ENCODE assay signal across 12 cellular contexts in genomic region chr1:6861075-6861724, GRCh38.
DNase-seq lines count a peak whose midpoint lies in the region; ATAC-seq, FAIRE-seq and TF ChIP-seq lines count a peak whose summit lies in the region.
"Had no signal": no experiment of that assay in that cellular context is flagged by ENCODE, and none has a peak within 500 bp of the region (broad histone marks: within the 10 kb centered on the region; RNA-seq: fewer than 3 reads in every experiment).

No MANE protein-coding gene starts in this region.

- no peak overlapping the region for H3K4me3 Mint-ChIP-seq in nephron progenitor cell

- DNase-seq in GM12891 (ENCODE audit: insufficient read length, low spot score): no peak
- no peak for DNase-seq in coronary artery (ENCODE audit: low spot score)
- no peak for DNase-seq in erythroblast (lab: John Stamatoyannopoulos, UW)
- no peak for DNase-seq in nephron progenitor cell
- no peak for DNase-seq in inferior parietal cortex (ENCODE audit: extremely low spot score)
- DNase-seq: activated CD4-positive, CD25-positive, alpha-beta regulatory T cell treated with anti-CD3 and anti-CD28 coated beads, Interleukin-2, amount 50 U/mL, for 72 hours; islet precursor cell; NCI-H1092 treated with DMSO at 0.1 percent for 48 hours; PC-3 had no signal

- ATAC-seq in GM21447 (IDR thresholded peaks at IDR 0.05; ENCODE audit: unreplicated experiment): peak; percentile 54
- ATAC-seq in HG03108 (IDR thresholded peaks at IDR 0.05; ENCODE audit: unreplicated experiment): peak; percentile 52
- ATAC-seq in GM19455 (IDR thresholded peaks at IDR 0.05; ENCODE audit: unreplicated experiment): no peak
- ATAC-seq: PC-3 had no signal

- no peak overlapping the region for H3K4me3 ChIP-seq in coronary artery

- no peaks in the 10 kb centered on the region for H3K9me3 Mint-ChIP-seq in nephron progenitor cell

- H3K36me3 Mint-ChIP-seq in nephron progenitor cell (ENCODE audit: low read depth): peaks cover 33% of the 10 kb centered on the region

- no peaks in the 10 kb centered on the region for H3K27me3 Mint-ChIP-seq in nephron progenitor cell (ENCODE audit: low read depth, poor library complexity)

- FAIRE-seq in GM12891 (lab: Jason Lieb, UNC): peak; percentile 43

- TF ChIP-seq CTCF in coronary artery (IDR thresholded peaks at IDR 0.05) (no peak), nephron progenitor cell (IDR thresholded peaks at IDR 0.05) (no peak)

- H3K27ac ChIP-seq in coronary artery: peak overlapping the region; percentile 28 to 75

- TF ChIP-seq POLR2A in GM12891 (IDR thresholded peaks at IDR 0.05; ENCODE audit: low read depth, low read length): no peak
- TF ChIP-seq POLR2A in erythroblast (IDR thresholded peaks at IDR 0.05; ENCODE audit: low read length): no peak

- H3K27ac Mint-ChIP-seq in nephron progenitor cell: no peak overlapping the region

- H3K4me1 Mint-ChIP-seq in nephron progenitor cell: peaks cover 33% of the 10 kb centered on the region

TF ChIP-seq in GM12891, 5 proteins besides CTCF, POLR2A, EP300 and RAD21:
- TF ChIP-seq PAX5 (IDR thresholded peaks at IDR 0.05; ENCODE audit: insufficient read depth, low read length, severe bottlenecking) (no peak), SPI1 (IDR thresholded peaks at IDR 0.05; ENCODE audit: low read depth, low read length) (peak; percentile 56)
